Comparison of ENCODE assay signal across 8 cellular contexts in genomic region chr14:95527392-95528002, GRCh38. TPM values are rescaled to one million over a fixed set of nuclear protein-coding genes. Genes with fewer than 3 reads are reported as not detected.
DNase-seq lines count a peak whose midpoint lies in the region; ATAC-seq, FAIRE-seq and TF ChIP-seq lines count a peak whose summit lies in the region.

No MANE protein-coding gene starts in this region.

- H3K9me3 Mint-ChIP-seq in IgD-negative memory B cell (no peaks in the 10 kb centered on the region), MCF 10A (ENCODE audit: unreplicated experiment) (no peaks in the 10 kb centered on the region)
- H3K9me3 Mint-ChIP-seq in stimulated activated naive CD8-positive, alpha-beta T cell treated with anti-CD3 and anti-CD28 coated beads, Interleukin-15, amount 100 ng/mL, for 72 hours, result no peaks in the 10 kb centered on the region

- no peak overlapping the region for H3K4me2 ChIP-seq in SU-DHL-6 (ENCODE audit: low read depth, low read length, poor library complexity, severe bottlenecking)

- BruUV-seq in MCF 10A (replicated peaks; lab: Mats Ljungman, UMichigan), result no TSS peak

- no peaks in the 10 kb centered on the region for H3K9me3 ChIP-seq in SU-DHL-6 (ENCODE audit: insufficient read depth, low read length)

- H3K27ac Mint-ChIP-seq in IgD-negative memory B cell (peak overlapping the region; percentile 1 to 27 (median 5)), MCF 10A (ENCODE audit: low read depth, unreplicated experiment) (no peak overlapping the region)
- peak overlapping the region; percentile 20 to 42 for H3K27ac Mint-ChIP-seq in stimulated activated naive CD8-positive, alpha-beta T cell treated with anti-CD3 and anti-CD28 coated beads, Interleukin-15, amount 100 ng/mL, for 72 hours

- DNase-seq in D721Med (ENCODE audit: insufficient read length, low spot score), result no peak
- DNase-seq in MCF 10A (ENCODE audit: unreplicated experiment), result peak; percentile 67
- DNase-seq in left kidney (ENCODE audit: low read depth, low spot score), result peak; percentile 49
- DNase-seq in stimulated activated naive CD8-positive, alpha-beta T cell treated with anti-CD3 and anti-CD28 coated beads, Interleukin-15, amount 100 ng/mL, for 72 hours, result no peak
- DNase-seq in NCI-H2029 (lab: John Stamatoyannopoulos, UW), result no peak

- H3K9me2 ChIP-seq in SU-DHL-6 (replicated peaks; ENCODE audit: insufficient read depth, low read length), result no peaks in the 10 kb centered on the region

- intact Hi-C loops in MCF 10A (cut with micrococcal nuclease), result loop anchor here (1.0 to 5.0 kb wide), 2 partner anchors 65 to 85 kb away; no protein-coding TSS in a partner anchor

- no peak overlapping the region for H3K27ac ChIP-seq in SU-DHL-6 (ENCODE audit: low read depth, low read length)

- CTCF ChIA-PET in MCF 10A (lab: Yijun Ruan, JAX), result interaction anchor here (0.5 to 8.2 kb wide), 34 partner anchors 8 to 1460 kb away, joined by 3 to 162 read pairs (median 4); partner anchors contain the start of gene SYNE3

- ATAC-seq in stimulated activated naive CD8-positive, alpha-beta T cell treated with anti-CD3 and anti-CD28 coated beads, Interleukin-15, amount 100 ng/mL, for 72 hours, result no peak
- no peak for ATAC-seq in HG03571 (IDR thresholded peaks at IDR 0.05; ENCODE audit: unreplicated experiment)

- no peaks in the 10 kb centered on the region for H3K27me3 ChIP-seq in SU-DHL-6 (ENCODE audit: low read length)

- 0 out of 2 replicates have a peak, but pooled peaks cover under 1% of the 10 kb centered on the region for H3K36me3 ChIP-seq in SU-DHL-6 (ENCODE audit: low read length)

- no peak for FAIRE-seq in D721Med (lab: Jason Lieb, UNC)

- H3F3A ChIP-seq in SU-DHL-6 (ENCODE audit: insufficient read depth), result peaks cover 14% of the 10 kb centered on the region

- H3K4me3 Mint-ChIP-seq in IgD-negative memory B cell, result peak overlapping the region in 1 of 4 donors; percentile 41
- no peak overlapping the region for H3K4me3 Mint-ChIP-seq in MCF 10A (ENCODE audit: unreplicated experiment)
- H3K4me3 Mint-ChIP-seq in stimulated activated naive CD8-positive, alpha-beta T cell treated with anti-CD3 and anti-CD28 coated beads, Interleukin-15, amount 100 ng/mL, for 72 hours, result peak overlapping the region; percentile 64 to 71

- no peak overlapping the region for H3K4me3 ChIP-seq in SU-DHL-6 (ENCODE audit: insufficient read depth, low read length, poor library complexity, severe bottlenecking)

- peak; percentile 57 for TF ChIP-seq CTCF in D721Med (IDR thresholded peaks at IDR 0.05; ENCODE audit: insufficient read depth, missing control alignments)
- peak; percentile 76 for TF ChIP-seq CTCF in SU-DHL-6 (IDR thresholded peaks at IDR 0.05; ENCODE audit: insufficient read depth, low read length, poor library complexity, severe bottlenecking)
- peak; percentile 72 for TF ChIP-seq CTCF in MCF 10A (IDR thresholded peaks at IDR 0.05; ENCODE audit: unreplicated experiment)

- H3K4me1 Mint-ChIP-seq in IgD-negative memory B cell (peaks cover 18 to 33% (median 20%) of the 10 kb centered on the region in 3 donors), MCF 10A (ENCODE audit: insufficient read depth, unreplicated experiment) (peaks cover 62% of the 10 kb centered on the region)
- H3K4me1 Mint-ChIP-seq in stimulated activated naive CD8-positive, alpha-beta T cell treated with anti-CD3 and anti-CD28 coated beads, Interleukin-15, amount 100 ng/mL, for 72 hours, result peaks cover 90% of the 10 kb centered on the region

- peaks cover 13% of the 10 kb centered on the region for H3K79me2 ChIP-seq in SU-DHL-6 (ENCODE audit: insufficient read depth, low read length)

- POLR2A ChIA-PET in MCF 10A (lab: Yijun Ruan, JAX), result interaction anchor here (0.5 to 1.9 kb wide), 9 partner anchors 9 to 466 kb away, joined by 3 to 19 read pairs (median 3); partner anchors contain the start of gene SYNE3

- H3K27me3 Mint-ChIP-seq in IgD-negative memory B cell, result no peaks in the 10 kb centered on the region
- no peaks in the 10 kb centered on the region for H3K27me3 Mint-ChIP-seq in MCF 10A (ENCODE audit: insufficient read depth, unreplicated experiment)
- H3K27me3 Mint-ChIP-seq in stimulated activated naive CD8-positive, alpha-beta T cell treated with anti-CD3 and anti-CD28 coated beads, Interleukin-15, amount 100 ng/mL, for 72 hours, result no peaks in the 10 kb centered on the region

- H2AFZ ChIP-seq in SU-DHL-6 (ENCODE audit: low read depth, low read length, severe bottlenecking), result no peak overlapping the region

- H4K20me1 ChIP-seq in SU-DHL-6 (ENCODE audit: low read depth, low read length), result no peaks in the 10 kb centered on the region

- H3K36me3 Mint-ChIP-seq in IgD-negative memory B cell (peaks cover under 1% of the 10 kb centered on the region), MCF 10A (ENCODE audit: insufficient read depth, unreplicated experiment) (peaks cover 21% of the 10 kb centered on the region)

- no peak overlapping the region for H3K9ac ChIP-seq in SU-DHL-6 (ENCODE audit: low read length)

RNA-seq across cellular contexts. Expression of gene GLRX5, which starts 7.4 kb away (rescaled TPM):
- polyA plus RNA-seq in IgD-negative memory B cell, result 34.5 TPM
- 32.2 and 39.8 TPM in 2 replicates for total RNA-seq in MCF 10A (2022)

RNA-seq across cellular contexts. Expression of gene SYNE3, which starts 11.0 kb away (rescaled TPM):
- polyA plus RNA-seq in IgD-negative memory B cell, result 8.8 TPM
- 8.9 and 9.5 TPM in 2 replicates for total RNA-seq in MCF 10A (2022)

Comparison
In these comparisons a context has a peak if more than half of its experiments do, and no peak if none do; other contexts are left out.
1. DNase-seq: peak in MCF 10A (single experiment) and left kidney (single experiment); none in D721Med (single experiment), stimulated activated naive CD8-positive, alpha-beta T cell treated with anti-CD3 and anti-CD28 coated beads, Interleukin-15, amount 100 ng/mL, for 72 hours (0 of 2) and NCI-H2029 (single experiment).
2. Peak in every context shown above with its lines, with median percentiles within 50 percentile points of each other: CTCF ChIP-seq.